9 cellular contexts compared by ENCODE assay signal in genomic region chr1:48530727-48531351, GRCh38. TPM values are rescaled to one million over a fixed set of nuclear protein-coding genes. Genes with fewer than 3 reads are reported as not detected.
DNase-seq lines count a peak whose midpoint lies in the region; ATAC-seq and TF ChIP-seq lines count a peak whose summit lies in the region.
"Had no signal": no experiment of that assay in that cellular context is flagged by ENCODE, and none has a peak within 500 bp of the region (broad histone marks: within the 10 kb centered on the region; RNA-seq: fewer than 3 reads in every experiment).

No MANE protein-coding gene starts in this region.

- H3K4me1 ChIP-seq in H9 (ENCODE audit: insufficient read depth, low read length), result no peaks in the 10 kb centered on the region

- H2BK120ac ChIP-seq in H9 (ENCODE audit: low read depth, low read length, poor library complexity, severe bottlenecking), result no peak overlapping the region

- H4K5ac ChIP-seq in H9 (ENCODE audit: insufficient read length, low read depth, low read length), result no peak overlapping the region

- H3K23me2 ChIP-seq in H9 (ENCODE audit: insufficient read length, low read depth, low read length, poor library complexity, severe bottlenecking), result no peaks in the 10 kb centered on the region

- H3K23ac ChIP-seq in H9 (ENCODE audit: insufficient read length, low read depth, low read length), result no peak overlapping the region

- H3K14ac ChIP-seq in H9 (ENCODE audit: insufficient read depth, low read length), result no peak overlapping the region

- H4K20me1 ChIP-seq in H9 (ENCODE audit: control insufficient read depth, insufficient read depth, insufficient read length), result no peaks in the 10 kb centered on the region

- H3K4me3 ChIP-seq in fibroblast of mammary gland (ENCODE audit: control insufficient read depth, low read depth, low read length), result no peak overlapping the region

- DNase-seq in activated CD4-positive, alpha-beta T cell treated with anti-CD3 and anti-CD28 coated beads for 48 hours, result peak; percentile 73
- DNase-seq in activated CD4-positive, alpha-beta T cell treated with anti-CD3 and anti-CD28 coated beads, Interleukin-2, amount 50 U/mL, for 4 hours, result no peak
- DNase-seq in H9 (peak; percentile 94), NCI-H1048 (lab: John Stamatoyannopoulos, UW) (peak; percentile 72), fibroblast of mammary gland (ENCODE audit: low read depth) (peak; percentile 47), pons (ENCODE audit: low spot score) (peak; percentile 68)
- peak; percentile 17 for DNase-seq in T-helper 2 cell treated with Interferon-gamma antibody and Interleukin-4, amounts not matched to agents 5 μg/mL and 100 μg/mL, for 36 hours (ENCODE audit: low spot score)

- H3K18ac ChIP-seq in H9 (ENCODE audit: insufficient read length, low read depth, low read length), result no peak overlapping the region

- H3K27ac Mint-ChIP-seq in H9, result no peak overlapping the region
- no peak overlapping the region for H3K27ac Mint-ChIP-seq in T-helper 2 cell treated with Interferon-gamma antibody and Interleukin-4, amounts not matched to agents 5 μg/mL and 100 μg/mL, for 36 hours

- H3K36me3 Mint-ChIP-seq in H9 (ENCODE audit: insufficient read depth in 1 of 3, low read depth in 3 of 3), result no peaks in the 10 kb centered on the region
- no peaks in the 10 kb centered on the region for H3K36me3 Mint-ChIP-seq in T-helper 2 cell treated with Interferon-gamma antibody and Interleukin-4, amounts not matched to agents 5 μg/mL and 100 μg/mL, for 36 hours (ENCODE audit: low read depth)

- H3K4ac ChIP-seq in H9 (ENCODE audit: low read depth, low read length), result no peak overlapping the region

- no peak overlapping the region for H2BK5ac ChIP-seq in H9 (ENCODE audit: insufficient read length, low read length)

- no peak overlapping the region for H3T11ph ChIP-seq in H9 (ENCODE audit: low read length)

- H2AFZ ChIP-seq in H9 (ENCODE audit: low read length), result no peak overlapping the region

- H3K9ac ChIP-seq in H9 (ENCODE audit: extremely low read depth, insufficient read length, low read length), result no peak overlapping the region

- peaks cover 32% of the 10 kb centered on the region in 2 experiments for H3K4me1 Mint-ChIP-seq in H9
- H3K4me1 Mint-ChIP-seq in T-helper 2 cell treated with Interferon-gamma antibody and Interleukin-4, amounts not matched to agents 5 μg/mL and 100 μg/mL, for 36 hours (ENCODE audit: low read depth), result no peaks in the 10 kb centered on the region
- H3K4me1 Mint-ChIP-seq: central memory CD8-positive, alpha-beta T cell had no signal

- no peak for ATAC-seq in GM19467 (IDR thresholded peaks at IDR 0.05; ENCODE audit: unreplicated experiment)

- WGBS in H9 (ENCODE audit: extremely low coverage, insufficient read length, low lambda C conversion rate), result no CpG with 5 or more reads among the region's 2 CpGs

- no peak overlapping the region for H2AK5ac ChIP-seq in H9 (ENCODE audit: insufficient read length, low read length)

- no peak overlapping the region for H3K4me3 Mint-ChIP-seq in H9
- H3K4me3 Mint-ChIP-seq in T-helper 2 cell treated with Interferon-gamma antibody and Interleukin-4, amounts not matched to agents 5 μg/mL and 100 μg/mL, for 36 hours, result no peak overlapping the region
- H3K4me3 Mint-ChIP-seq: central memory CD8-positive, alpha-beta T cell had no signal

- no peaks in the 10 kb centered on the region for H3K9me3 ChIP-seq in H9 (ENCODE audit: control insufficient read depth, low read depth, low read length)

- TF ChIP-seq CTCF in H9 (conservative IDR thresholded peaks at IDR 0.05) (peak; percentile 99), fibroblast of mammary gland (conservative IDR thresholded peaks at IDR 0.05; ENCODE audit: control insufficient read depth, insufficient read depth, low read depth, low read length) (peak; percentile 75)

- H4K91ac ChIP-seq in H9 (ENCODE audit: insufficient read length, low read depth, low read length), result no peak overlapping the region

- H3K79me2 ChIP-seq in H9 (ENCODE audit: insufficient read depth, low read length), result no peaks in the 10 kb centered on the region

- H3K27ac ChIP-seq in H9 (ENCODE audit: insufficient read length, low read depth, low read length), result no peak overlapping the region

- H3K56ac ChIP-seq in H9 (ENCODE audit: insufficient read length, low read depth, low read length), result no peak overlapping the region

- no peaks in the 10 kb centered on the region for H3K79me1 ChIP-seq in H9 (ENCODE audit: insufficient read depth, low read depth, low read length, poor library complexity, severe bottlenecking)

- H3K27me3 ChIP-seq in H9 (ENCODE audit: insufficient read depth, low read length), result no peaks in the 10 kb centered on the region

- H3K4me2 ChIP-seq in H9 (ENCODE audit: insufficient read depth, insufficient read length, low read length), result no peak overlapping the region

- no peak overlapping the region for H2BK12ac ChIP-seq in H9 (ENCODE audit: insufficient read length, low read depth, low read length)

- H2BK20ac ChIP-seq in H9 (ENCODE audit: low read depth, low read length, poor library complexity, severe bottlenecking), result no peak overlapping the region

- H2BK15ac ChIP-seq in H9 (ENCODE audit: low read depth, low read length), result no peak overlapping the region

- no peak overlapping the region for H4K8ac ChIP-seq in H9 (replicated peaks; ENCODE audit: insufficient read length, low read depth, low read length)

- peaks cover 4% of the 10 kb centered on the region for H3K27me3 Mint-ChIP-seq in H9 (ENCODE audit: low read depth)
- H3K27me3 Mint-ChIP-seq in T-helper 2 cell treated with Interferon-gamma antibody and Interleukin-4, amounts not matched to agents 5 μg/mL and 100 μg/mL, for 36 hours (ENCODE audit: low read depth), result no peaks in the 10 kb centered on the region

- H3K9me3 Mint-ChIP-seq in H9, result no peaks in the 10 kb centered on the region
- H3K9me3 Mint-ChIP-seq in T-helper 2 cell treated with Interferon-gamma antibody and Interleukin-4, amounts not matched to agents 5 μg/mL and 100 μg/mL, for 36 hours, result no peaks in the 10 kb centered on the region
- H3K9me3 Mint-ChIP-seq: central memory CD8-positive, alpha-beta T cell had no signal

RNA-seq across cellular contexts. Expression of gene SPATA6, which starts 58.8 kb away (rescaled TPM):
- 8.0 and 9.9 TPM in 2 replicates for total RNA-seq in H9 (2021)

Comparison
In these comparisons a context has a peak if more than half of its experiments do, and no peak if none do; other contexts are left out.
1. DNase-seq: peak in activated CD4-positive, alpha-beta T cell treated with anti-CD3 and anti-CD28 coated beads for 48 hours (single experiment), H9 (single experiment), NCI-H1048 (single experiment), T-helper 2 cell treated with Interferon-gamma antibody and Interleukin-4, amounts not matched to agents 5 μg/mL and 100 μg/mL, for 36 hours (single experiment), fibroblast of mammary gland (single experiment) and pons (single experiment); none in activated CD4-positive, alpha-beta T cell treated with anti-CD3 and anti-CD28 coated beads, Interleukin-2, amount 50 U/mL, for 4 hours (0 of 2).